ENCODE assay signal across 20 cellular contexts in the genomic region with DNA sequence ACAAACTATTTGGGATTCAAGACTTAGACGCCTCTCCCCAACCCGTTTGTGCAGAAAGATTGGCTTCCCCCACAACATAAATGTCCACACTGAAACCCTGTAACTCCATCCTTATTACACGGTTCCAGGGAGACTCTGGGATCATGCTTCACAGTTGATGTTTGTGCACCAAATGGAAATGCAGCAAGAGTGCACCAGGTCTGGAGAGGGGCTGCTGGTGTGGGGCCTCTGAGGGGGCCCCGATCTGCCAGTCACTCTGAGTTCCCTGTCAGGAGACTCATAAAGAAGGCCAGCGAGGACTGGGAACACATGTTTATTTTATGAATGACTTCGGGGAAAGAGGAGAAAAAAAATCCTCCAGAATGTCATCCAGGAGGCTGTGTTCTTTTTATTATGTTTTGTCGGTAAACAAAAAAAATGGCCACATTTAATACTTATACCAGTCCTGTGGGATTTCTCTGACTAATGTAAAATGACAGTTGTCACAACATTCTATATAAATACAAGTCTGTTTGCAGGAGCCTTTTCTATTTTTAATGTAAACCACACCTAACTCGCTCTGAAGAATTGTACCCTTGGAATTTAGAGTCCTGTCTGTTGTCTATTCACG.
"Had no signal": no experiment of that assay in that cellular context is flagged by ENCODE, and none has a peak within 500 bp of the region (broad histone marks: within the 10 kb centered on the region; RNA-seq: fewer than 3 reads in every experiment).

No MANE protein-coding gene starts in this region.

- H3K27ac Mint-ChIP-seq: activated CD4-positive, alpha-beta memory T cell treated with anti-CD3 and anti-CD28 coated beads, Interleukin-2, amount 10 ng/mL, durations not matched to agents 7 days and 5 days; activated naive CD4-positive, alpha-beta T cell treated with anti-CD3 and anti-CD28 coated beads, Interleukin-2, amount 50 U/mL, for 72 hours; activated T-cell treated with anti-CD3 and anti-CD28 coated beads, Interleukin-2, amount 50 U/mL, for 72 hours; nephron progenitor cell; T-cell had no signal

- H3K4me3 ChIP-seq: adrenal gland, esophagus squamous epithelium, lower lobe of right lung, thyroid gland had no signal

- H3K4me1 ChIP-seq: adrenal gland had no signal

- DNase-seq: activated CD4-positive, alpha-beta memory T cell treated with anti-CD3 and anti-CD28 coated beads, Interleukin-2, amount 10 ng/mL, durations not matched to agents 7 days and 5 days; activated CD4-positive, alpha-beta T cell treated with anti-CD3 and anti-CD28 coated beads for 48 hours; activated CD4-positive, CD25-positive, alpha-beta regulatory T cell; activated gamma-delta T cell treated with Interleukin-2 at 50 U/mL for 16 hours; activated T-cell treated with anti-CD3 and anti-CD28 coated beads, Interleukin-2, amount 50 U/mL, for 72 hours; effector CD8-positive, alpha-beta T cell; esophagus squamous epithelium; left cardiac atrium; lower lobe of right lung; nephron progenitor cell; occipital lobe; stimulated activated CD4-positive, alpha-beta T cell treated with anti-CD3 and anti-CD28 coated beads, Interleukin-12 subunit alpha, Interleukin-12 subunit beta, amount 100 ng/mL, for 4 hours; stimulated activated CD4-positive, alpha-beta T cell treated with anti-CD3 and anti-CD28 coated beads, Interleukin-1b, Interleukin-23, amount 100 ng/mL, for 48 hours; stimulated activated CD8-positive, alpha-beta memory T cell treated with anti-CD3 and anti-CD28 coated beads, Interleukin-4, amount 100 ng/mL, for 48 hours; stimulated activated naive CD4-positive, alpha-beta T cell treated with Interleukin-2 at 50 U/mL for 16 hours; T-cell; T-helper 9 cell; thyroid gland had no signal

- H3K4me1 Mint-ChIP-seq: activated CD4-positive, alpha-beta memory T cell treated with anti-CD3 and anti-CD28 coated beads, Interleukin-2, amount 10 ng/mL, durations not matched to agents 7 days and 5 days; T-cell had no signal

- H3K27me3 Mint-ChIP-seq: activated CD4-positive, alpha-beta memory T cell treated with anti-CD3 and anti-CD28 coated beads, Interleukin-2, amount 10 ng/mL, durations not matched to agents 7 days and 5 days had no signal

- H3K36me3 ChIP-seq: adrenal gland, esophagus squamous epithelium, lower lobe of right lung, thyroid gland had no signal

- H3K4me3 Mint-ChIP-seq: activated CD4-positive, alpha-beta memory T cell treated with anti-CD3 and anti-CD28 coated beads, Interleukin-2, amount 10 ng/mL, durations not matched to agents 7 days and 5 days; activated T-cell treated with anti-CD3 and anti-CD28 coated beads, Interleukin-2, amount 50 U/mL, for 72 hours; nephron progenitor cell; T-cell had no signal

- H3K9me3 Mint-ChIP-seq: activated CD4-positive, alpha-beta memory T cell treated with anti-CD3 and anti-CD28 coated beads, Interleukin-2, amount 10 ng/mL, durations not matched to agents 7 days and 5 days had no signal

- H3K9me3 ChIP-seq: adrenal gland, esophagus squamous epithelium, lower lobe of right lung, thyroid gland had no signal

- H3K27ac ChIP-seq: adrenal gland, esophagus squamous epithelium, lower lobe of right lung, thyroid gland had no signal

- H3K36me3 Mint-ChIP-seq: activated naive CD4-positive, alpha-beta T cell treated with anti-CD3 and anti-CD28 coated beads, Interleukin-2, amount 50 U/mL, for 72 hours; T-cell had no signal

- H3K27me3 ChIP-seq: thyroid gland had no signal

- ATAC-seq: activated naive CD4-positive, alpha-beta T cell treated with anti-CD3 and anti-CD28 coated beads, Interleukin-2, amount 50 U/mL, for 72 hours; activated T-cell treated with anti-CD3 and anti-CD28 coated beads, Interleukin-2, amount 50 U/mL, for 72 hours; left cardiac atrium; lower lobe of right lung; T-cell had no signal
